In genomic region chr1:3503525-3503886, GRCh38 we compare ENCODE assay signal across 13 cellular contexts. TPM values are rescaled to one million over a fixed set of nuclear protein-coding genes. Genes with fewer than 3 reads are reported as not detected.
"Had no signal": no experiment of that assay in that cellular context is flagged by ENCODE, and none has a peak within 500 bp of the region (broad histone marks: within the 10 kb centered on the region; RNA-seq: fewer than 3 reads in every experiment).

No MANE protein-coding gene starts in this region.

- FAIRE-seq: islet of Langerhans had no signal

- H3K4me1 ChIP-seq: heart right ventricle, sigmoid colon had no signal

- DNase-seq: activated CD4-positive, alpha-beta T cell treated with anti-CD3 and anti-CD28 coated beads, Interleukin-2, amount 50 U/mL, for 48 hours; activated CD4-positive, CD25-positive, alpha-beta regulatory T cell treated with anti-CD3 and anti-CD28 coated beads, Interleukin-2, amount 50 U/mL, for 72 hours; activated effector memory CD4-positive, alpha-beta T cell treated with anti-CD3 and anti-CD28 coated beads, Interleukin-2, amount 50 U/mL, for 16 hours; activated T-cell treated with anti-CD3 and anti-CD28 coated beads, Interleukin-2, amount 50 U/mL, for 4 hours; heart right ventricle; stimulated activated CD4-positive, alpha-beta T cell treated with anti-CD3 and anti-CD28 coated beads, Interleukin-4, amount 100 ng/mL, for 24 hours; stimulated activated naive CD8-positive, alpha-beta T cell treated with anti-CD3 and anti-CD28 coated beads, Interleukin-15, amount 100 ng/mL, for 72 hours had no signal

- H3K27ac Mint-ChIP-seq: activated naive CD8-positive, alpha-beta T cell; natural killer cell treated with Interleukin-12 subunit alpha and Interleukin-12 subunit beta and Interleukin-15 and Interleukin-18, amount 100 ng/mL, for 72 hours had no signal

- H3K36me3 Mint-ChIP-seq: activated naive CD8-positive, alpha-beta T cell; natural killer cell treated with Interleukin-12 subunit alpha and Interleukin-12 subunit beta and Interleukin-15 and Interleukin-18, amount 100 ng/mL, for 72 hours had no signal

- H3K27me3 Mint-ChIP-seq: activated naive CD8-positive, alpha-beta T cell; natural killer cell treated with Interleukin-12 subunit alpha and Interleukin-12 subunit beta and Interleukin-15 and Interleukin-18, amount 100 ng/mL, for 72 hours; stimulated activated naive CD8-positive, alpha-beta T cell treated with anti-CD3 and anti-CD28 coated beads, Interleukin-15, amount 100 ng/mL, for 72 hours had no signal

- H3K27me3 ChIP-seq: heart right ventricle, sigmoid colon, tibial nerve had no signal

- H3K9me3 ChIP-seq: heart right ventricle, sigmoid colon, tibial nerve had no signal

- H3K4me1 Mint-ChIP-seq: stimulated activated naive CD8-positive, alpha-beta T cell treated with anti-CD3 and anti-CD28 coated beads, Interleukin-15, amount 100 ng/mL, for 72 hours had no signal

- H3K9me3 Mint-ChIP-seq: activated T-cell treated with anti-CD3 and anti-CD28 coated beads, Interleukin-2, amount 50 U/mL, for 4 hours; natural killer cell treated with Interleukin-12 subunit alpha and Interleukin-12 subunit beta and Interleukin-15 and Interleukin-18, amount 100 ng/mL, for 72 hours; stimulated activated naive CD8-positive, alpha-beta T cell treated with anti-CD3 and anti-CD28 coated beads, Interleukin-15, amount 100 ng/mL, for 72 hours had no signal

- H3K36me3 ChIP-seq: heart right ventricle, sigmoid colon had no signal

- ATAC-seq: activated T-cell treated with anti-CD3 and anti-CD28 coated beads, Interleukin-2, amount 50 U/mL, for 4 hours; natural killer cell treated with Interleukin-12 subunit alpha and Interleukin-12 subunit beta and Interleukin-15 and Interleukin-18, amount 100 ng/mL, for 72 hours; stimulated activated naive CD8-positive, alpha-beta T cell treated with anti-CD3 and anti-CD28 coated beads, Interleukin-15, amount 100 ng/mL, for 72 hours had no signal

- H3K27ac ChIP-seq: heart right ventricle, sigmoid colon had no signal

- H3K4me3 ChIP-seq: heart right ventricle, sigmoid colon, tibial nerve had no signal

- H3K4me3 Mint-ChIP-seq: activated naive CD8-positive, alpha-beta T cell; activated T-cell treated with anti-CD3 and anti-CD28 coated beads, Interleukin-2, amount 50 U/mL, for 4 hours; natural killer cell treated with Interleukin-12 subunit alpha and Interleukin-12 subunit beta and Interleukin-15 and Interleukin-18, amount 100 ng/mL, for 72 hours; stimulated activated naive CD8-positive, alpha-beta T cell treated with anti-CD3 and anti-CD28 coated beads, Interleukin-15, amount 100 ng/mL, for 72 hours had no signal

RNA-seq across cellular contexts. Expression of gene ARHGEF16, which starts 49.0 kb away (rescaled TPM):
- total RNA-seq: natural killer cell treated with Interleukin-12 subunit alpha and Interleukin-12 subunit beta and Interleukin-15 and Interleukin-18, amount 100 ng/mL, for 72 hours; T-helper 2 cell treated with Interferon-gamma antibody and Interleukin-4, amounts not matched to agents 100 ng/mL and 5 ng/mL, for 36 hours had no signal
